ENCODE assay signal across 24 cellular contexts in genomic region chr6:165243801-165244200, GRCh38.
"Had no signal": no experiment of that assay in that cellular context is flagged by ENCODE, and none has a peak within 500 bp of the region (broad histone marks: within the 10 kb centered on the region; RNA-seq: fewer than 3 reads in every experiment).

No MANE protein-coding gene starts in this region.

- H3K27ac ChIP-seq: ascending aorta, breast epithelium, coronary artery, esophagus muscularis mucosa, foreskin keratinocyte, gastrocnemius medialis had no signal

- ATAC-seq: activated CD4-positive, alpha-beta T cell treated with anti-CD3 and anti-CD28 coated beads for 36 hours; activated CD8-positive, alpha-beta memory T cell treated with anti-CD3 and anti-CD28 coated beads, Interleukin-2, amount 10 ng/mL, durations not matched to agents 7 days and 5 days; activated CD8-positive, alpha-beta T cell treated with anti-CD3 and anti-CD28 coated beads, Interleukin-2, amount 10 ng/mL, durations not matched to agents 7 days and 5 days; activated naive CD4-positive, alpha-beta T cell treated with anti-CD3 and anti-CD28 coated beads, Interleukin-2, amount 50 U/mL, for 72 hours; activated T-cell treated with anti-CD3 and anti-CD28 coated beads, Interleukin-2, amount 50 U/mL, for 72 hours; foreskin keratinocyte; gastrocnemius medialis had no signal

- H3K9me3 ChIP-seq: ascending aorta, breast epithelium, esophagus muscularis mucosa, gastrocnemius medialis had no signal

- H3K4me1 ChIP-seq: ascending aorta, breast epithelium, esophagus muscularis mucosa, foreskin keratinocyte had no signal

- H3K27me3 ChIP-seq: ascending aorta, breast epithelium, dorsolateral prefrontal cortex, esophagus muscularis mucosa, foreskin keratinocyte, gastrocnemius medialis had no signal

- H3K36me3 ChIP-seq: ascending aorta, breast epithelium, esophagus muscularis mucosa, gastrocnemius medialis had no signal

- DNase-seq: activated CD4-positive, alpha-beta memory T cell treated with anti-CD3 and anti-CD28 coated beads for 36 hours; activated CD4-positive, alpha-beta T cell treated with anti-CD3 and anti-CD28 coated beads for 36 hours; activated CD4-positive, alpha-beta T cell treated with anti-CD3 and anti-CD28 coated beads, Interleukin-2, amount 10 ng/mL, durations not matched to agents 24 days and 14 days; activated CD4-positive, CD25-positive, alpha-beta regulatory T cell; activated CD4-positive, CD25-positive, alpha-beta regulatory T cell treated with anti-CD3 and anti-CD28 coated beads, Interleukin-2, amount 50 U/mL, for 72 hours; activated CD8-positive, alpha-beta memory T cell treated with anti-CD3 and anti-CD28 coated beads, Interleukin-2, amount 10 ng/mL, durations not matched to agents 7 days and 5 days; activated CD8-positive, alpha-beta memory T cell treated with anti-CD3 and anti-CD28 coated beads, Interleukin-2, amount 50 U/mL, for 4 hours; activated CD8-positive, alpha-beta T cell treated with anti-CD3 and anti-CD28 coated beads, Interleukin-2, amount 10 ng/mL, durations not matched to agents 7 days and 5 days; activated gamma-delta T cell; activated naive CD4-positive, alpha-beta T cell; activated naive CD4-positive, alpha-beta T cell treated with anti-CD3 and anti-CD28 coated beads, Interleukin-2, amount 10 ng/mL, durations not matched to agents 7 days and 5 days; activated naive CD8-positive, alpha-beta T cell treated with anti-CD3 and anti-CD28 coated beads, Interleukin-2, amount 10 ng/mL, durations not matched to agents 7 days and 5 days; activated T-cell treated with anti-CD3 and anti-CD28 coated beads, Interleukin-2, amount 50 U/mL, for 1 hour; activated T-cell treated with anti-CD3 and anti-CD28 coated beads, Interleukin-2, amount 50 U/mL, for 72 hours; dorsolateral prefrontal cortex; effector memory CD4-positive, alpha-beta T cell; erythroblast; foreskin keratinocyte; gastrocnemius medialis had no signal

- H3K4me3 ChIP-seq: ascending aorta, breast epithelium, coronary artery, esophagus muscularis mucosa, gastrocnemius medialis had no signal
